ENCODE assay signal across 1 cellular context in the genomic region with DNA sequence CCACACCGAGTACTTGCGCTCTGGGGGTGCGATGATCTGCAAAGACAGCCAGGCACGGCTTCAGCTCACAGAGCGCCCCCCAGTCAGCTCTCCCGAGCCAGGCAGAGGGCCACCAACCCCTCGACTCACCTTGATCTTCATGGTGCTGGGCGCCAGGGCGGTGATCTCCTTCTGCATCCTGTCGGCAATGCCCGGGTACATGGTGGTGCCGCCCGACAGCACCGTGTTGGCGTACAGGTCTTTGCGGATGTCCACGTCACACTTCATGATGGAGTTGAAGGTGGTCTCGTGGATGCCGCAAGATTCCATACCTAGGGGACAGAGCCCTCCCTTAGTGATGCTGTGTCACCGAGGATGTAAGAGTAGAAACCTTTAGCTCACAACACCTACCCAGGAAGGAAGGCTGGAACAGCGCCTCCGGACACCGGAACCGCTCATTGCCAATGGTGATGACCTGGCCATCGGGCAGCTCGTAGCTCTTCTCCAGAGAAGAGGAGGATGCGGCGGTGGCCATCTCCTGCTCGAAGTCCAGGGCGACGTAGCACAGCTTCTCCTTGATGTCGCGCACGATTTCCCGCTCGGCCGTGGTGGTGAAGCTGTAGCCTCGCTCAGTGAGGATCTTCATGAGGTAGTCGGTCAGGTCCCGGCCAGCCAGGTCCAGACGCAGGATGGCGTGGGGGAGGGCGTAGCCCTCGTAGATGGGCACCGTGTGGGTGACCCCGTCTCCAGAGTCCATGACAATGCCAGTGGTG.
TF ChIP-seq lines count a peak whose summit lies in the region.

No MANE protein-coding gene starts in this region.

TF ChIP-seq in neural cell, 6 proteins besides CTCF, POLR2A, EP300 and RAD21:
- TF ChIP-seq, protein P1, sequence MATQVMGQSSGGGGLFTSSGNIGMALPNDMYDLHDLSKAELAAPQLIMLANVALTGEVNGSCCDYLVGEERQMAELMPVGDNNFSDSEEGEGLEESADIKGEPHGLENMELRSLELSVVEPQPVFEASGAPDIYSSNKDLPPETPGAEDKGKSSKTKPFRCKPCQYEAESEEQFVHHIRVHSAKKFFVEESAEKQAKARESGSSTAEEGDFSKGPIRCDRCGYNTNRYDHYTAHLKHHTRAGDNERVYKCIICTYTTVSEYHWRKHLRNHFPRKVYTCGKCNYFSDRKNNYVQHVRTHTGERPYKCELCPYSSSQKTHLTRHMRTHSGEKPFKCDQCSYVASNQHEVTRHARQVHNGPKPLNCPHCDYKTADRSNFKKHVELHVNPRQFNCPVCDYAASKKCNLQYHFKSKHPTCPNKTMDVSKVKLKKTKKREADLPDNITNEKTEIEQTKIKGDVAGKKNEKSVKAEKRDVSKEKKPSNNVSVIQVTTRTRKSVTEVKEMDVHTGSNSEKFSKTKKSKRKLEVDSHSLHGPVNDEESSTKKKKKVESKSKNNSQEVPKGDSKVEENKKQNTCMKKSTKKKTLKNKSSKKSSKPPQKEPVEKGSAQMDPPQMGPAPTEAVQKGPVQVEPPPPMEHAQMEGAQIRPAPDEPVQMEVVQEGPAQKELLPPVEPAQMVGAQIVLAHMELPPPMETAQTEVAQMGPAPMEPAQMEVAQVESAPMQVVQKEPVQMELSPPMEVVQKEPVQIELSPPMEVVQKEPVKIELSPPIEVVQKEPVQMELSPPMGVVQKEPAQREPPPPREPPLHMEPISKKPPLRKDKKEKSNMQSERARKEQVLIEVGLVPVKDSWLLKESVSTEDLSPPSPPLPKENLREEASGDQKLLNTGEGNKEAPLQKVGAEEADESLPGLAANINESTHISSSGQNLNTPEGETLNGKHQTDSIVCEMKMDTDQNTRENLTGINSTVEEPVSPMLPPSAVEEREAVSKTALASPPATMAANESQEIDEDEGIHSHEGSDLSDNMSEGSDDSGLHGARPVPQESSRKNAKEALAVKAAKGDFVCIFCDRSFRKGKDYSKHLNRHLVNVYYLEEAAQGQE (IDR thresholded peaks at IDR 0.05; ENCODE audit: borderline replicate concordance) = no peak
- TF ChIP-seq POLR2AphosphoS5 (IDR thresholded peaks at IDR 0.05) = peak; percentile 61
- no peak for TF ChIP-seq EZH2 (IDR thresholded peaks at IDR 0.05; ENCODE audit: borderline replicate concordance, insufficient read depth, low read length, poor library complexity, severe bottlenecking)
- no peak for TF ChIP-seq MXI1 (conservative IDR thresholded peaks at IDR 0.05; ENCODE audit: poor library complexity, severe bottlenecking)
- TF ChIP-seq TAF1 (IDR thresholded peaks at IDR 0.05; ENCODE audit: low read depth) = peak; percentile 33
- no peak for TF ChIP-seq SMC3 (conservative IDR thresholded peaks at IDR 0.05; ENCODE audit: poor library complexity)
